In the genomic region with DNA sequence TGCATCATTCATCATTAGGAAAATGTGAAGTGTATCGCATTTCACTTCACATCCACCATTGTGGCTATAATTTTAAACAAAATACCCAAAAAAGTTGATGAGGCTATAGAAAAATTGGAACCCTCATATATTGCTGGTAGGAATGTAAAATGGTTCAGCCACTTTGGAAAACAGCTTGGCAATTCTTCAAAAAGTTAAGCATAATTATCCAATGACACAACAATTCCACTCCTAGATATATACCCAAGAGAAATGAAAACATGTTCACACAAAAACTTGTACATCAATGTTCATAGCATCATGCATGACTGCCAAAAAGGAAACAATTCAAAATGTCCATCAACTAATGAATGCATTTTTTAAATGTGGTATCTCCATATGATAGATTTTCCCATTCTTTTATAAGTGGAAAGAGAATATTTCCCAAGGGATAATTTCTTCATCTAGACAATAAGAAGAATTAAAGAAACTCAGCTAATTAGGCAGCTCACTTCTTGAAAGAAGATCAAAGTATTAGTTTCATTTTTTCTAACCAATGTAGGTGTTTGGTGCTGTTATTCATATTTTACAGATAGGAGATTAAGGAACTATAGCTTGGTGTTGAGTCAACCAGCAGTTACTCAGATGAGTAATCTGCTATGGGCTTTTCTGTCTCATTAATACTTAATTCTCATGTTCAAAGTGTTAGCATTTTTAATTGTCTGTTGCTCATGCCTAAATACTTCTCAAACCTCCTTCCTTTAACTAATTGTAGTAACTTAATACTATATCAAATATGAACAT, we compare ENCODE assay signal across 15 cellular contexts. TPM values are rescaled to one million over a fixed set of nuclear protein-coding genes. Genes with fewer than 3 reads are reported as not detected.
A peak's percentile ranks its signal among the peaks of the same experiment; 100 is the strongest.
DNase-seq lines count a peak whose midpoint lies in the region; ATAC-seq, FAIRE-seq and TF ChIP-seq lines count a peak whose summit lies in the region.
"Had no signal": no experiment of that assay in that cellular context is flagged by ENCODE, and none has a peak within 500 bp of the region (broad histone marks: within the 10 kb centered on the region; RNA-seq: fewer than 3 reads in every experiment).

No MANE protein-coding gene starts in this region.

- dilution Hi-C loops in endothelial cell of umbilical vein (cut with MboI; ENCODE audit: extremely low pct_ligation_motif_present, low sequenced_read_pairs), result loop anchor here (25.0 kb wide), 1 partner anchor 195 kb away; a partner anchor contains a TSS

- ATAC-seq in GM18505 (IDR thresholded peaks at IDR 0.05; ENCODE audit: unreplicated experiment) (peak; percentile 67), HG03095 (IDR thresholded peaks at IDR 0.05; ENCODE audit: unreplicated experiment) (peak; percentile 61)
- ATAC-seq: CD8-positive, alpha-beta T cell had no signal

- H2AFZ ChIP-seq in endothelial cell of umbilical vein (ENCODE audit: low read depth, low read length), result no peak overlapping the region

- DNase-seq in GM20000 (ENCODE audit: low spot score) (peak; percentile 19), endothelial cell of umbilical vein (ENCODE audit: low read depth, low spot score) (peak; percentile 12), DMS 273 treated with DMSO at 0.1 percent for 48 hours (lab: John Stamatoyannopoulos, UW) (no peak), islet precursor cell (no peak), UCSD-AML1 (lab: John Stamatoyannopoulos, UW; ENCODE audit: unreplicated experiment) (no peak), ureter (ENCODE audit: low spot score) (no peak)
- DNase-seq: activated B cell treated with CpG ODN at 0.5 μM for 24 hours; activated naive CD4-positive, alpha-beta T cell treated with anti-CD3 and anti-CD28 coated beads for 36 hours; CD8-positive, alpha-beta T cell; head of caudate nucleus; mesendoderm; SIG-M5 had no signal

- no peaks in the 10 kb centered on the region for H4K20me1 ChIP-seq in endothelial cell of umbilical vein (replicated peaks; ENCODE audit: control insufficient read depth, extremely low read depth, insufficient read depth, low read length)

- no peak overlapping the region for H3K27ac ChIP-seq in endothelial cell of umbilical vein (ENCODE audit: insufficient read depth, low read depth, low read length)

- intact Hi-C loops in endothelial cell of umbilical vein (cut with micrococcal nuclease), result no loop called here

- no peak overlapping the region for H3K9ac ChIP-seq in endothelial cell of umbilical vein (replicated peaks; ENCODE audit: extremely low read depth, insufficient read depth, low read length)

- peaks cover 6% of the 10 kb centered on the region for H3K4me1 ChIP-seq in endothelial cell of umbilical vein (ENCODE audit: control insufficient read depth, extremely low read depth, insufficient read depth, low read length)

- no peaks in the 10 kb centered on the region for H3K79me2 ChIP-seq in endothelial cell of umbilical vein (ENCODE audit: control insufficient read depth, insufficient read depth, low read length)

- peaks cover 0 to 2% of the 10 kb centered on the region in 2 experiments for H3K36me3 ChIP-seq in endothelial cell of umbilical vein (ENCODE audit: control insufficient read depth in 2 of 2, extremely low read depth in 1 of 2, insufficient read depth in 2 of 2, low read length in 2 of 2)

- H3K9me1 ChIP-seq in endothelial cell of umbilical vein (replicated peaks; ENCODE audit: control insufficient read depth, extremely low read depth, insufficient read depth, low read length), result no peaks in the 10 kb centered on the region

- POLR2A ChIA-PET in endothelial cell of umbilical vein (lab: Charles Lee), result no interaction called here

- peaks cover 2% of the 10 kb centered on the region for H3K9me3 ChIP-seq in endothelial cell of umbilical vein (replicated peaks; ENCODE audit: control insufficient read depth, insufficient read depth, low read length)

- no peak for FAIRE-seq in endothelial cell of umbilical vein (lab: Jason Lieb, UNC)

- CTCF ChIA-PET in endothelial cell of umbilical vein (lab: Charles Lee), result interaction anchor here (0.6 to 2.6 kb wide), 2 partner anchors 178 to 247 kb away, joined by 3 to 22 read pairs; no protein-coding TSS in a partner anchor

- no peak overlapping the region for H3K4me3 ChIP-seq in endothelial cell of umbilical vein (replicated peaks in 1 of 3; ENCODE audit: insufficient read depth in 1 of 3, low read depth in 1 of 3, low read length in 3 of 3)

- no peaks in the 10 kb centered on the region for H3K27me3 ChIP-seq in endothelial cell of umbilical vein (ENCODE audit: control insufficient read depth in 2 of 2, insufficient read depth in 2 of 2, low read length in 2 of 2)

- no peak for TF ChIP-seq POLR2A in GM18505 (IDR thresholded peaks at IDR 0.05; ENCODE audit: borderline replicate concordance, extremely low read depth, insufficient read depth, insufficient read length)
- no peak for TF ChIP-seq POLR2A in endothelial cell of umbilical vein (IDR thresholded peaks at IDR 0.05; ENCODE audit: low read depth, low read length)

- no TSS peak for BruUV-seq in endothelial cell of umbilical vein (replicated peaks; lab: Mats Ljungman, UMichigan)

- TF ChIP-seq CTCF in GM20000 (IDR thresholded peaks at IDR 0.05; ENCODE audit: extremely low read depth, missing control alignments), result no peak
- no peak for TF ChIP-seq CTCF in endothelial cell of umbilical vein (IDR thresholded peaks at IDR 0.05; ENCODE audit: extremely low read depth in 1 of 2, insufficient read depth in 1 of 2, low read depth in 1 of 2, low read length in 2 of 2)

- H3K4me2 ChIP-seq in endothelial cell of umbilical vein (ENCODE audit: insufficient read depth, low read length), result no peak overlapping the region

TF ChIP-seq in endothelial cell of umbilical vein, 7 proteins besides CTCF, POLR2A, EP300 and RAD21:
- no peak for TF ChIP-seq MYC (IDR thresholded peaks at IDR 0.05; ENCODE audit: low read depth, low read length)
- no peak for TF ChIP-seq GATA2 (IDR thresholded peaks at IDR 0.05; ENCODE audit: insufficient read depth, insufficient read length, low read depth, low read length)
- TF ChIP-seq FOS (IDR thresholded peaks at IDR 0.05; ENCODE audit: borderline replicate concordance, insufficient read depth, low read length), result peak; percentile 74

RNA-seq across cellular contexts. Expression of a gene that starts 32.8 kb away (rescaled TPM):
- total RNA-seq in endothelial cell of umbilical vein, result 16.5 and 16.7 TPM in 2 replicates
- polyA plus RNA-seq in endothelial cell of umbilical vein, result 9.3 and 13.6 TPM in 2 replicates
- 12.2 TPM in 2 replicates for polyA plus RNA-seq in endothelial cell of umbilical vein (2011; cell fraction: cytosol; rRNA removed)
- 6.5 and 9.5 TPM in 2 replicates for polyA plus RNA-seq in endothelial cell of umbilical vein (2011; cell fraction: nucleus; rRNA removed)
- polyA plus RNA-seq in endothelial cell of umbilical vein (2012), result 12.4 and 19.3 TPM in 2 replicates
- 3.5 and 3.7 TPM in 2 replicates for polyA minus RNA-seq in endothelial cell of umbilical vein
- polyA minus RNA-seq in endothelial cell of umbilical vein (2011; cell fraction: cytosol; rRNA and poly(A)+ RNA removed), result 26.0 TPM
- polyA minus RNA-seq in endothelial cell of umbilical vein (2011; cell fraction: nucleus; rRNA and poly(A)+ RNA removed), result 4.0 and 11.9 TPM in 2 replicates
- 12.5 TPM for total RNA-seq in ureter

RNA-seq across cellular contexts. Expression of a gene that starts 44.2 kb away (rescaled TPM):
- total RNA-seq in endothelial cell of umbilical vein (not detected in 2 replicates), ureter (28.5 TPM)
- polyA plus RNA-seq in endothelial cell of umbilical vein, result not detected in 2 replicates
- polyA plus RNA-seq in endothelial cell of umbilical vein (2011; cell fraction: cytosol; rRNA removed), result 0.04 TPM in 1 of 2 replicates, not detected in the other
- not detected in 2 replicates for polyA plus RNA-seq in endothelial cell of umbilical vein (2011; cell fraction: nucleus; rRNA removed)
- 0.23 and 0.39 TPM in 2 replicates for polyA plus RNA-seq in endothelial cell of umbilical vein (2012)
- 0.83 TPM in 1 of 2 replicates, not detected in the other for polyA minus RNA-seq in endothelial cell of umbilical vein
- polyA minus RNA-seq in endothelial cell of umbilical vein (2011; cell fraction: cytosol; rRNA and poly(A)+ RNA removed), result not detected
- not detected in 2 replicates for polyA minus RNA-seq in endothelial cell of umbilical vein (2011; cell fraction: nucleus; rRNA and poly(A)+ RNA removed)
- total RNA-seq: activated naive CD4-positive, alpha-beta T cell treated with anti-CD3 and anti-CD28 coated beads for 36 hours; pulmonary artery endothelial cell had no signal

Comparison
In these comparisons a context has a peak if more than half of its experiments do, and no peak if none do; other contexts are left out.
1. DNase-seq: peak in GM20000 (single experiment) and endothelial cell of umbilical vein (single experiment); none in DMS 273 treated with DMSO at 0.1 percent for 48 hours (single experiment), islet precursor cell (single experiment), UCSD-AML1 (single experiment) and ureter (single experiment).
2. RNA of a gene that starts 44.2 kb away (total RNA-seq): 28.5 TPM in ureter (single experiment); not detected in endothelial cell of umbilical vein; every median in the first group is over 10 times any median in the second.